1 cellular context compared by ENCODE assay signal in genomic region chr19:9322201-9322600, GRCh38. TPM values are rescaled to one million over a fixed set of nuclear protein-coding genes. Genes with fewer than 3 reads are reported as not detected.
"Had no signal": no experiment of that assay in that cellular context is flagged by ENCODE, and none has a peak within 500 bp of the region (broad histone marks: within the 10 kb centered on the region; RNA-seq: fewer than 3 reads in every experiment).

No MANE protein-coding gene starts in this region.

RNA-seq across cellular contexts. Expression of gene ZNF177, which starts 40.6 kb away (rescaled TPM):
- total RNA-seq: ascending aorta had no signal
